28 cellular contexts compared by ENCODE assay signal in the genomic region with DNA sequence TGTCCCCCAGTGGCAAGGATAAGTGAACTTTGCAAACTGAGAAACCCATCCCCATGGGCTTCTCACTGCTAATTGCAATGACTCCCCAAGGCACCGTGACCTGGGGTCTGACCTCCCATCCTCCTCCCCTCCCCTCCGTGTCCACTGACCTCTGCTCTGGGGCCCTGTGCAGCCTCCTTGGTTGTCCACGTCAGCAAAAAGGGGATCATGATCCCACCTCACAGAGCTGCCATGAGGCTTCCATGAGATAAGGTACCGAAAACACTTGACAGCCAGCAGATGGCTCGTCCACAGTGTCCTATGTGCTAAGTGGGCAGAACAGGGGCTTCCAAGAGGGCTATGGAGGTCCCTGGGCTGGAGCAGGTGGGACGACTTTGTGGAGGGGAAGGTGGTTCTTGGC.
"Had no signal": no experiment of that assay in that cellular context is flagged by ENCODE, and none has a peak within 500 bp of the region (broad histone marks: within the 10 kb centered on the region; RNA-seq: fewer than 3 reads in every experiment).

No MANE protein-coding gene starts in this region.

- H3K27ac Mint-ChIP-seq: dendritic cell treated with granulocyte-macrophage colony-stimulating factor and Interleukin-4, amounts not matched to agents 40 ng/mL and 50 ng/mL, for 4 days; effector memory CD8-positive, alpha-beta T cell; endodermal cell had no signal

- H3K9me3 Mint-ChIP-seq: dendritic cell treated with granulocyte-macrophage colony-stimulating factor and Interleukin-4, amounts not matched to agents 40 ng/mL and 50 ng/mL, for 4 days; effector memory CD8-positive, alpha-beta T cell; endodermal cell had no signal

- ATAC-seq: effector memory CD8-positive, alpha-beta T cell; esophagus mucosa; foreskin keratinocyte; gastrocnemius medialis; gastroesophageal sphincter; heart left ventricle; heart right ventricle had no signal

- H3K4me1 ChIP-seq: colonic mucosa, esophagus muscularis mucosa, esophagus squamous epithelium, foreskin keratinocyte, gastrocnemius medialis, gastroesophageal sphincter, heart left ventricle, heart right ventricle had no signal

- DNase-seq: colonic mucosa; cortex of kidney; dermis blood vessel endothelial cell; dorsolateral prefrontal cortex; effector CD4-positive, alpha-beta T cell; effector CD8-positive, alpha-beta T cell; effector memory CD4-positive, alpha-beta T cell; effector memory CD8-positive, alpha-beta T cell; endodermal cell; erythroblast; esophagus squamous epithelium; foreskin fibroblast; foreskin keratinocyte; foreskin melanocyte; gastrocnemius medialis; glutamatergic neuron; heart left ventricle; heart right ventricle had no signal

- H3K27ac ChIP-seq: colonic mucosa, coronary artery, epithelial cell of prostate, esophagus muscularis mucosa, esophagus squamous epithelium, foreskin keratinocyte, gastrocnemius medialis, gastroesophageal sphincter, heart left ventricle, heart right ventricle had no signal

- H3K36me3 ChIP-seq: colonic mucosa, esophagus muscularis mucosa, esophagus squamous epithelium, gastrocnemius medialis, gastroesophageal sphincter, heart left ventricle, heart right ventricle had no signal

- H3K4me3 Mint-ChIP-seq: dendritic cell treated with granulocyte-macrophage colony-stimulating factor and Interleukin-4, amounts not matched to agents 40 ng/mL and 50 ng/mL, for 4 days; effector memory CD8-positive, alpha-beta T cell; endodermal cell had no signal

- H3K4me3 ChIP-seq: colonic mucosa, coronary artery, dorsolateral prefrontal cortex, esophagus muscularis mucosa, esophagus squamous epithelium, gastrocnemius medialis, gastroesophageal sphincter, heart left ventricle, heart right ventricle had no signal

- FAIRE-seq: colon, endometrium, endothelial cell of umbilical vein, frontal cortex had no signal

- H3K9me3 ChIP-seq: colonic mucosa, esophagus muscularis mucosa, esophagus squamous epithelium, gastrocnemius medialis, gastroesophageal sphincter, heart left ventricle, heart right ventricle had no signal

- H3K27me3 ChIP-seq: colonic mucosa, dorsolateral prefrontal cortex, gastrocnemius medialis had no signal
